Comparison of ENCODE assay signal across 26 cellular contexts in genomic region chr19:9348671-9349070, GRCh38.
"Had no signal": no experiment of that assay in that cellular context is flagged by ENCODE, and none has a peak within 500 bp of the region (broad histone marks: within the 10 kb centered on the region; RNA-seq: fewer than 3 reads in every experiment).

No MANE protein-coding gene starts in this region.

- H3K27me3 ChIP-seq: neural progenitor cell, ovary, right lobe of liver, sigmoid colon, stomach, suprapubic skin, testis, tibial artery, transverse colon, upper lobe of right lung, uterus had no signal

- ATAC-seq: natural killer cell; psoas muscle; right cardiac atrium; right lobe of liver; stimulated activated effector memory CD8-positive, alpha-beta T cell treated with anti-CD3 and anti-CD28 coated beads, Interleukin-12 subunit alpha, Interleukin-12 subunit beta, amount 100 ng/mL, for 72 hours; stimulated activated naive B cell treated with anti-CD40 and anti-IgM and Interleukin-4, amounts not matched to agents 10 μg/mL and 1 μg/mL and 100 μg/mL, for 72 hours; upper lobe of right lung had no signal

- H3K36me3 ChIP-seq: ovary, upper lobe of right lung, uterus had no signal

- DNase-seq: natural killer cell; occipital lobe; ovary; posterior cingulate gyrus; psoas muscle; right lobe of liver; sigmoid colon; small intestine; stimulated activated CD4-positive, alpha-beta T cell treated with anti-CD3 and anti-CD28 coated beads, Interleukin-15, amount 100 ng/mL, for 24 hours; stimulated activated CD4-positive, alpha-beta T cell treated with anti-CD3 and anti-CD28 coated beads, Interleukin-2, amount 100 ng/mL, for 24 hours; stimulated activated CD4-positive, alpha-beta T cell treated with anti-CD3 and anti-CD28 coated beads, Interleukin-2, amount 100 ng/mL, for 48 hours; stimulated activated CD4-positive, alpha-beta T cell treated with anti-CD3 and anti-CD28 coated beads, Interleukin-4, amount 100 ng/mL, for 24 hours; stimulated activated naive B cell treated with anti-CD40 and anti-IgM and Interleukin-4, amounts not matched to agents 10 μg/mL and 1 μg/mL and 100 μg/mL, for 72 hours; stimulated activated naive CD4-positive, alpha-beta T cell treated with Interleukin-2 at 50 U/mL for 16 hours; stomach; substantia nigra; testis; tibial artery; transverse colon; upper lobe of right lung; uterus had no signal

- H2AFZ ChIP-seq: neural progenitor cell, parathyroid adenoma had no signal

- H3K9ac ChIP-seq: neural progenitor cell, parathyroid adenoma had no signal

- H3K9me3 ChIP-seq: testis had no signal

- H3K79me2 ChIP-seq: parathyroid adenoma had no signal

- H3K4me3 ChIP-seq: neural progenitor cell, ovary, psoas muscle, right lobe of liver, sigmoid colon, stomach, suprapubic skin, testis, tibial artery, transverse colon, upper lobe of right lung, uterus had no signal

- H3K4me2 ChIP-seq: neural progenitor cell had no signal

- H3K27ac ChIP-seq: neural progenitor cell, ovary, parathyroid adenoma, psoas muscle, right lobe of liver, sigmoid colon, stomach, suprapubic skin, testis, tibial artery, transverse colon, upper lobe of right lung, uterus had no signal

- FAIRE-seq: small intestine had no signal

- H3K4me1 ChIP-seq: neural progenitor cell, parathyroid adenoma, psoas muscle, right lobe of liver, sigmoid colon, stomach, suprapubic skin, testis, tibial artery, transverse colon, upper lobe of right lung, uterus had no signal
